1 cellular context compared by ENCODE assay signal in genomic region chr6:131636880-131637792, GRCh38.
TF ChIP-seq lines count a peak whose summit lies in the region.

ENPP3 (plus strand) TSS chr6:131637302; CDS start chr6:131637385, 83 bp downstream.

TF ChIP-seq in K562, 482 proteins besides CTCF, POLR2A, EP300 and RAD21 (continued from another document and continues in another):
- TF ChIP-seq RREB1 (CRISPR knock-in tag; IDR thresholded peaks at IDR 0.05) (no peak), ZBTB40 (IDR thresholded peaks at IDR 0.05) (no peak), ZBTB40 (CRISPR knock-in tag; IDR thresholded peaks at IDR 0.05) (no peak), NFXL1 (CRISPR knock-in tag; IDR thresholded peaks at IDR 0.05) (no peak), GABPA (tag; conservative IDR thresholded peaks at IDR 0.05; ENCODE audit: low read depth) (no peak), PML (IDR thresholded peaks at IDR 0.05; ENCODE audit: low read length) (peak; percentile 31; the same call in 1 of the 2 replicates), SUPT5H (IDR thresholded peaks at IDR 0.05) (no peak), RBBP5 (IDR thresholded peaks at IDR 0.05; ENCODE audit: borderline replicate concordance, insufficient read depth, low read length, poor library complexity, severe bottlenecking) (no peak), YY1 (IDR thresholded peaks at IDR 0.05; ENCODE audit: borderline replicate concordance in 1 of 3, control insufficient read depth in 1 of 3, extremely low read depth in 1 of 3, insufficient read depth in 3 of 3, insufficient read length in 1 of 3, insufficient replicate concordance in 2 of 3, low read depth in 1 of 3, low read length in 2 of 3) (no peak), CEBPZ (IDR thresholded peaks at IDR 0.05; ENCODE audit: borderline replicate concordance, low read depth, low read length) (no peak), ZFX (CRISPR knock-in tag; IDR thresholded peaks at IDR 0.05) (no peak), MXD1 (CRISPR knock-in tag; IDR thresholded peaks at IDR 0.05; ENCODE audit: borderline replicate concordance, poor library complexity, severe bottlenecking) (no peak), USF2 (CRISPR knock-in tag; IDR thresholded peaks at IDR 0.05) (no peak), MYBL2 (IDR thresholded peaks at IDR 0.05; ENCODE audit: low read depth) (no peak), MYBL2 (CRISPR knock-in tag; IDR thresholded peaks at IDR 0.05; ENCODE audit: borderline replicate concordance) (no peak), ZNF609 (CRISPR knock-in tag; IDR thresholded peaks at IDR 0.05; ENCODE audit: borderline replicate concordance) (no peak)
